In the genomic region with DNA sequence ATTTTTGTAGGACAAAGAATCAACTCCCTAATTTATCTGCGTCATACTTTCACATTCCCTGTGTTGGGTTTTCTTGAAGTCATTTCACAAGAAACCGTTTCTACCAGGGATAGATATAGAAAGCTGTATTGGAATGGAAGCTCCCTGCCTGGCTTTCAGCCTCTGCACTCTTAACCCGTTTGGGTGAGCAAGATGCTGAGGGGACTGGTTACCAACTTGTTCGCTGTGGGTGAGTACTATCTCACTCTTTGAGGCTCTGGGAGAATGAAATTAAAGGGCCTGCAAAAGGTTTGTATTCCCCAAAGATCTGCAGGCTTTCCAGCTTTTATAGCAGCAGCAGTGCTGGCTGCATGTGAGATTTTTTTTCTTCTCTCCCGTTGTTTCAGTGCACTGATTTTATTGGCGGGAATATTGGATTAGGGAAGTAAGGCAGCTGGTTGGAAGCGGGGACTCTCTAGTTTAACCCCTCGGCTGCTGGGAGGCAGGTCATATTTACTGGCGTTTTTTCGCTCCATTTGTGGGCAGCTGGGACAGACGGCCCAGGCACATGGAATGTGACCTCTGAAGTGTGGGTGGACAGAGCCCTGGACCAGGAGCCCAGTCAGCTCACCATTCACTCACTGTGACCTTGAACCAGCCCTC, we compare ENCODE assay signal across 14 cellular contexts. TPM values are rescaled to one million over a fixed set of nuclear protein-coding genes. Genes with fewer than 3 reads are reported as not detected.
DNase-seq lines count a peak whose midpoint lies in the region; TF ChIP-seq lines count a peak whose summit lies in the region.
"Had no signal": no experiment of that assay in that cellular context is flagged by ENCODE, and none has a peak within 500 bp of the region (broad histone marks: within the 10 kb centered on the region; RNA-seq: fewer than 3 reads in every experiment).

No MANE protein-coding gene starts in this region.

- TF ChIP-seq CTCF in AG10803 (conservative IDR thresholded peaks at IDR 0.05; ENCODE audit: low read length) (no peak), cardiac fibroblast (IDR thresholded peaks at IDR 0.05; ENCODE audit: low read depth, low read length) (no peak), osteocyte (IDR thresholded peaks at IDR 0.05) (no peak)

- no peak overlapping the region for H3K4me3 Mint-ChIP-seq in osteocyte (ENCODE audit: unreplicated experiment)
- H3K4me3 Mint-ChIP-seq: activated naive CD8-positive, alpha-beta T cell treated with anti-CD3 and anti-CD28 coated beads for 36 hours; B cell had no signal

- H3K27me3 Mint-ChIP-seq in osteocyte (ENCODE audit: unreplicated experiment) = peaks cover 18% of the 10 kb centered on the region

- H3K4me3 ChIP-seq in AG10803 (ENCODE audit: low read length) (no peak overlapping the region), cardiac fibroblast (replicated peaks in 1 of 2; ENCODE audit: low read depth in 2 of 2, low read length in 2 of 2) (no peak overlapping the region)

- H3K4me1 Mint-ChIP-seq in osteocyte (ENCODE audit: unreplicated experiment) = peaks cover 7% of the 10 kb centered on the region
- H3K4me1 Mint-ChIP-seq: activated naive CD8-positive, alpha-beta T cell treated with anti-CD3 and anti-CD28 coated beads for 36 hours had no signal

- H3K9me3 Mint-ChIP-seq in osteocyte (ENCODE audit: unreplicated experiment) = no peaks in the 10 kb centered on the region
- H3K9me3 Mint-ChIP-seq: activated naive CD8-positive, alpha-beta T cell treated with anti-CD3 and anti-CD28 coated beads for 36 hours had no signal

- DNase-seq in AG10803 (ENCODE audit: low read depth) = peak; percentile 16
- DNase-seq in NAMALWA (ENCODE audit: low spot score) = peak; percentile 63
- peak; percentile 11 to 18 for DNase-seq in cardiac fibroblast (ENCODE audit: low read depth in 2 of 2)
- DNase-seq in midbrain (lab: John Stamatoyannopoulos, UW) = peak; percentile 25
- no peak for DNase-seq in NCI-H2081 (lab: John Stamatoyannopoulos, UW)
- no peak for DNase-seq in GF-D8 (lab: John Stamatoyannopoulos, UW)
- DNase-seq in osteocyte (ENCODE audit: extremely low spot score, unreplicated experiment) = no peak
- DNase-seq in effector CD4-positive, alpha-beta T cell = no peak
- DNase-seq: activated CD4-positive, alpha-beta T cell treated with anti-CD3 and anti-CD28 coated beads for 4 hours; activated naive CD8-positive, alpha-beta T cell treated with anti-CD3 and anti-CD28 coated beads for 36 hours; effector CD8-positive, alpha-beta T cell; NCI-H1436 treated with DMSO at 0.1 percent for 48 hours; stimulated activated CD4-positive, alpha-beta T cell treated with anti-CD3 and anti-CD28 coated beads, Interleukin-4, amount 100 ng/mL, for 4 hours had no signal

- no peak overlapping the region for H3K27ac Mint-ChIP-seq in osteocyte (ENCODE audit: unreplicated experiment)
- H3K27ac Mint-ChIP-seq: activated naive CD8-positive, alpha-beta T cell treated with anti-CD3 and anti-CD28 coated beads for 36 hours; B cell had no signal

- H3K36me3 Mint-ChIP-seq in osteocyte (ENCODE audit: unreplicated experiment) = no peaks in the 10 kb centered on the region
- H3K36me3 Mint-ChIP-seq: activated naive CD8-positive, alpha-beta T cell treated with anti-CD3 and anti-CD28 coated beads for 36 hours had no signal

RNA-seq across cellular contexts. Expression of a gene that starts 30.9 kb away (rescaled TPM):
- total RNA-seq in osteocyte = 19.4 and 20.9 TPM in 2 replicates

RNA-seq across cellular contexts. Expression of a gene that starts 38.9 kb away (rescaled TPM):
- 144 and 153 TPM in 2 replicates for total RNA-seq in osteocyte

RNA-seq across cellular contexts. Expression of a gene that starts 45.4 kb away (rescaled TPM):
- total RNA-seq in osteocyte = 0.11 TPM in 1 of 2 replicates, not detected in the other
- total RNA-seq: B cell had no signal

Comparison
In these comparisons a context has a peak if more than half of its experiments do, and no peak if none do; other contexts are left out.
1. DNase-seq: peak in AG10803 (single experiment), NAMALWA (single experiment), cardiac fibroblast (2 of 2) and midbrain (single experiment); none in NCI-H2081 (0 of 2), GF-D8 (single experiment), osteocyte (single experiment) and effector CD4-positive, alpha-beta T cell (single experiment).